Comparison of ENCODE assay signal across 1 cellular context in genomic region chr1:32351077-32351858, GRCh38.
TF ChIP-seq lines count a peak whose summit lies in the region.

No MANE protein-coding gene starts in this region.

TF ChIP-seq in HepG2, 621 proteins besides CTCF, POLR2A, EP300 and RAD21 (continued from another document and continues in another):
- TF ChIP-seq USF2 (IDR thresholded peaks at IDR 0.05; ENCODE audit: low read depth, low read length) (no peak), USF2 (CRISPR knock-in tag; IDR thresholded peaks at IDR 0.05; ENCODE audit: borderline replicate concordance) (no peak), SRF (IDR thresholded peaks at IDR 0.05; ENCODE audit: low read depth, low read length) (no peak), ZSCAN20 (CRISPR knock-in tag; IDR thresholded peaks at IDR 0.05; ENCODE audit: borderline replicate concordance) (peak; percentile 61; the same call in 1 of the 2 replicates), ARNT (IDR thresholded peaks at IDR 0.05) (no peak), ZNF766 (CRISPR knock-in tag; IDR thresholded peaks at IDR 0.05; ENCODE audit: borderline replicate concordance) (peak; percentile 58; the same call in 1 of the 2 replicates), CSRNP1 (CRISPR knock-in tag; IDR thresholded peaks at IDR 0.05) (peak; percentile 74; the same call in 1 of the 2 replicates), RXRB (CRISPR knock-in tag; IDR thresholded peaks at IDR 0.05; ENCODE audit: borderline replicate concordance) (peak; percentile 29; the same call in 1 of the 2 replicates), SAFB2 (CRISPR knock-in tag; IDR thresholded peaks at IDR 0.05; ENCODE audit: borderline replicate concordance, low read depth) (peak; percentile 61; the same call in 1 of the 2 replicates), ZNF672 (CRISPR knock-in tag; IDR thresholded peaks at IDR 0.05) (no peak), ZNF12 (CRISPR knock-in tag; IDR thresholded peaks at IDR 0.05) (peak; percentile 32; the same call in 1 of the 2 replicates), ZNF282 (IDR thresholded peaks at IDR 0.05; ENCODE audit: partially characterized antibody) (no peak), HMGXB3 (CRISPR knock-in tag; IDR thresholded peaks at IDR 0.05; ENCODE audit: borderline replicate concordance) (no peak; the same call in 1 of the 2 replicates), AFF4 (CRISPR knock-in tag; IDR thresholded peaks at IDR 0.05) (no peak), BCLAF1 (IDR thresholded peaks at IDR 0.05) (no peak), E2F5 (CRISPR knock-in tag; conservative IDR thresholded peaks at IDR 0.05) (peak; percentile 58; the same call in 1 of the 2 replicates), ZNF782 (CRISPR knock-in tag; IDR thresholded peaks at IDR 0.05; ENCODE audit: borderline replicate concordance) (no peak), ZNF646 (CRISPR knock-in tag; IDR thresholded peaks at IDR 0.05) (no peak), ATF4 (CRISPR knock-in tag; IDR thresholded peaks at IDR 0.05) (peak in 1 of 2 experiments; percentile 41; a peak in 1 of 4 replicates), IRF9 (CRISPR knock-in tag; IDR thresholded peaks at IDR 0.05; ENCODE audit: borderline replicate concordance) (no peak), XRCC5 (optimal IDR thresholded peaks at IDR 0.05; ENCODE audit: low read length) (peak; percentile 25), RFXANK (CRISPR knock-in tag; IDR thresholded peaks at IDR 0.05) (0 out of 2 replicates have a peak, but pooled peaks have one; percentile 18), NONO (IDR thresholded peaks at IDR 0.05) (no peak), NONO (CRISPR knock-in tag; conservative IDR thresholded peaks at IDR 0.05) (0 out of 2 replicates have a peak, but pooled peaks have one; percentile 45), ZMAT3 (CRISPR knock-in tag; conservative IDR thresholded peaks at IDR 0.05) (peak; percentile 69; the same call in 1 of the 2 replicates), KDM5B (CRISPR knock-in tag; IDR thresholded peaks at IDR 0.05; ENCODE audit: borderline replicate concordance) (peak; percentile 54; the same call in 1 of the 2 replicates)
